ENCODE assay signal across 29 cellular contexts in genomic region chr11:68387840-68388239, GRCh38.
"Had no signal": no experiment of that assay in that cellular context is flagged by ENCODE, and none has a peak within 500 bp of the region (broad histone marks: within the 10 kb centered on the region; RNA-seq: fewer than 3 reads in every experiment).

No MANE protein-coding gene starts in this region.

- H3K36me3 ChIP-seq: neural progenitor cell had no signal

- H3K4me3 ChIP-seq: coronary artery, dorsolateral prefrontal cortex, left lung, lung, neural progenitor cell, skin epidermis, upper lobe of left lung, vagina had no signal

- H3K4me3 Mint-ChIP-seq: activated naive CD4-positive, alpha-beta T cell treated with anti-CD3 and anti-CD28 coated beads, Interleukin-2, amount 10 ng/mL, durations not matched to agents 7 days and 5 days; activated naive CD8-positive, alpha-beta T cell treated with anti-CD3 and anti-CD28 coated beads, Interleukin-2, amount 10 ng/mL, durations not matched to agents 7 days and 5 days; activated T-cell treated with anti-CD3 and anti-CD28 coated beads, Interleukin-2, amount 50 U/mL, for 24 hours; natural killer cell; neural progenitor cell; stimulated activated naive CD8-positive, alpha-beta T cell treated with anti-CD3 and anti-CD28 coated beads, Interleukin-15, Interleukin-2, amounts not matched to agents 100 ng/mL and 50 ng/mL, for 24 hours; T-helper 1 cell treated with Interleukin-12 subunit alpha and Interleukin-12 subunit beta and Interleukin-4 antibody, amounts not matched to agents 30 μg/mL and 1 μg/mL, for 36 hours had no signal

- H3K9me3 ChIP-seq: left lung, upper lobe of left lung, vagina had no signal

- H3K9ac ChIP-seq: neural progenitor cell had no signal

- H3K9me3 Mint-ChIP-seq: activated naive CD4-positive, alpha-beta T cell treated with anti-CD3 and anti-CD28 coated beads, Interleukin-2, amount 10 ng/mL, durations not matched to agents 7 days and 5 days; activated naive CD8-positive, alpha-beta T cell treated with anti-CD3 and anti-CD28 coated beads, Interleukin-2, amount 10 ng/mL, durations not matched to agents 7 days and 5 days; activated T-cell treated with anti-CD3 and anti-CD28 coated beads, Interleukin-2, amount 50 U/mL, for 24 hours; natural killer cell; neural progenitor cell; stimulated activated naive CD8-positive, alpha-beta T cell treated with anti-CD3 and anti-CD28 coated beads, Interleukin-15, Interleukin-2, amounts not matched to agents 100 ng/mL and 50 ng/mL, for 24 hours; T-helper 1 cell treated with Interleukin-12 subunit alpha and Interleukin-12 subunit beta and Interleukin-4 antibody, amounts not matched to agents 30 μg/mL and 1 μg/mL, for 36 hours had no signal

- H3K4me2 ChIP-seq: neural progenitor cell had no signal

- H3K4me1 ChIP-seq: neural progenitor cell, vagina had no signal

- H3K27me3 ChIP-seq: brain microvascular endothelial cell, dorsolateral prefrontal cortex, left lung, neural progenitor cell, upper lobe of left lung, vagina had no signal

- H3K27ac Mint-ChIP-seq: activated naive CD4-positive, alpha-beta T cell treated with anti-CD3 and anti-CD28 coated beads, Interleukin-2, amount 10 ng/mL, durations not matched to agents 7 days and 5 days; activated naive CD8-positive, alpha-beta T cell treated with anti-CD3 and anti-CD28 coated beads, Interleukin-2, amount 10 ng/mL, durations not matched to agents 7 days and 5 days; activated T-cell treated with anti-CD3 and anti-CD28 coated beads, Interleukin-2, amount 50 U/mL, for 24 hours; natural killer cell; neural progenitor cell; stimulated activated naive CD8-positive, alpha-beta T cell treated with anti-CD3 and anti-CD28 coated beads, Interleukin-15, Interleukin-2, amounts not matched to agents 100 ng/mL and 50 ng/mL, for 24 hours; T-helper 1 cell treated with Interleukin-12 subunit alpha and Interleukin-12 subunit beta and Interleukin-4 antibody, amounts not matched to agents 30 μg/mL and 1 μg/mL, for 36 hours had no signal

- H3K36me3 Mint-ChIP-seq: natural killer cell had no signal

- H3K27ac ChIP-seq: brain microvascular endothelial cell, coronary artery, dorsolateral prefrontal cortex, left lung, neural progenitor cell, upper lobe of left lung, vagina, WERI-Rb-1 had no signal

- ATAC-seq: activated CD4-positive, CD25-positive, alpha-beta regulatory T cell treated with anti-CD3 and anti-CD28 coated beads, Interleukin-2, amount 50 U/mL, for 24 hours; left lung; natural killer cell; sciatic nerve had no signal

- H3K4me1 Mint-ChIP-seq: activated naive CD8-positive, alpha-beta T cell treated with anti-CD3 and anti-CD28 coated beads, Interleukin-2, amount 10 ng/mL, durations not matched to agents 7 days and 5 days; neural progenitor cell had no signal

- H3K27me3 Mint-ChIP-seq: activated naive CD4-positive, alpha-beta T cell treated with anti-CD3 and anti-CD28 coated beads, Interleukin-2, amount 10 ng/mL, durations not matched to agents 7 days and 5 days; activated naive CD8-positive, alpha-beta T cell treated with anti-CD3 and anti-CD28 coated beads, Interleukin-2, amount 10 ng/mL, durations not matched to agents 7 days and 5 days; activated T-cell treated with anti-CD3 and anti-CD28 coated beads, Interleukin-2, amount 50 U/mL, for 24 hours; stimulated activated naive CD8-positive, alpha-beta T cell treated with anti-CD3 and anti-CD28 coated beads, Interleukin-15, Interleukin-2, amounts not matched to agents 100 ng/mL and 50 ng/mL, for 24 hours had no signal

- DNase-seq: activated CD4-positive, alpha-beta T cell treated with anti-CD3 and anti-CD28 coated beads for 48 hours; activated CD4-positive, alpha-beta T cell treated with anti-CD3 and anti-CD28 coated beads, Interleukin-2, amount 50 U/mL, for 48 hours; activated CD8-positive, alpha-beta memory T cell treated with anti-CD3 and anti-CD28 coated beads, Interleukin-2, amount 50 U/mL, for 4 hours; activated gamma-delta T cell; activated naive CD4-positive, alpha-beta T cell treated with anti-CD3 and anti-CD28 coated beads, Interleukin-2, amount 10 ng/mL, durations not matched to agents 7 days and 5 days; activated naive CD8-positive, alpha-beta T cell treated with anti-CD3 and anti-CD28 coated beads, Interleukin-2, amount 10 ng/mL, durations not matched to agents 7 days and 5 days; activated T-cell treated with anti-CD3 and anti-CD28 coated beads, Interleukin-2, amount 50 U/mL, for 24 hours; brain microvascular endothelial cell; dorsolateral prefrontal cortex; effector memory CD4-positive, alpha-beta T cell; head of caudate nucleus; hippocampal formation; mesendoderm; natural killer cell; stimulated activated CD4-positive, alpha-beta T cell treated with anti-CD3 and anti-CD28 coated beads, Interleukin-12 subunit alpha, Interleukin-12 subunit beta, amount 100 ng/mL, for 4 hours; stimulated activated CD4-positive, alpha-beta T cell treated with anti-CD3 and anti-CD28 coated beads, Interleukin-4, amount 100 ng/mL, for 1 hour; T1000; WERI-Rb-1 had no signal
